Comparison of ENCODE assay signal across 15 cellular contexts in genomic region chr10:27660705-27661104, GRCh38.
DNase-seq lines count a peak whose midpoint lies in the region; ATAC-seq and TF ChIP-seq lines count a peak whose summit lies in the region.
"Had no signal": no experiment of that assay in that cellular context is flagged by ENCODE, and none has a peak within 500 bp of the region (broad histone marks: within the 10 kb centered on the region; RNA-seq: fewer than 3 reads in every experiment).

No MANE protein-coding gene starts in this region.

- TF ChIP-seq CTCF in AG10803 (conservative IDR thresholded peaks at IDR 0.05; ENCODE audit: low read length): no peak

- H3K4me3 ChIP-seq in AG10803 (ENCODE audit: low read length): no peak overlapping the region
- H3K4me3 ChIP-seq: SK-N-MC had no signal

- no peaks in the 10 kb centered on the region for H3K36me3 Mint-ChIP-seq in dendritic cell treated with granulocyte-macrophage colony-stimulating factor and Interleukin-4, amounts not matched to agents 40 ng/mL and 50 ng/mL, for 4 days (ENCODE audit: low read depth)
- H3K36me3 Mint-ChIP-seq: T-cell had no signal

- no peak for ATAC-seq in GM21447 (IDR thresholded peaks at IDR 0.05; ENCODE audit: unreplicated experiment)
- ATAC-seq: T-cell had no signal

- peak; percentile 31 for DNase-seq in AG10803 (ENCODE audit: low read depth)
- DNase-seq in CD1c-positive myeloid dendritic cell (ENCODE audit: extremely low spot score): peak; percentile 35
- peak; percentile 63 for DNase-seq in MV-4-11 (lab: John Stamatoyannopoulos, UW)
- no peak for DNase-seq in NCI-H1694 (lab: John Stamatoyannopoulos, UW)
- no peak for DNase-seq in NCI-H2029 treated with DMSO at 0.1 percent for 48 hours (lab: John Stamatoyannopoulos, UW)
- DNase-seq: DMS 273 treated with DMSO at 0.1 percent for 48 hours, H7, Kasumi-1, NCI-H1092, NCI-H82, T-cell had no signal

- H3K4me1 Mint-ChIP-seq in dendritic cell treated with granulocyte-macrophage colony-stimulating factor and Interleukin-4, amounts not matched to agents 40 ng/mL and 50 ng/mL, for 4 days (ENCODE audit: low read depth): peaks cover 53% of the 10 kb centered on the region
- H3K4me1 Mint-ChIP-seq: B cell had no signal

- peak overlapping the region; percentile 92 for H3K27ac Mint-ChIP-seq in dendritic cell treated with granulocyte-macrophage colony-stimulating factor and Interleukin-4, amounts not matched to agents 40 ng/mL and 50 ng/mL, for 4 days
- H3K27ac Mint-ChIP-seq: B cell, T-cell had no signal

- H3K27me3 Mint-ChIP-seq in dendritic cell treated with granulocyte-macrophage colony-stimulating factor and Interleukin-4, amounts not matched to agents 40 ng/mL and 50 ng/mL, for 4 days: no peaks in the 10 kb centered on the region

- H3K4me3 Mint-ChIP-seq in dendritic cell treated with granulocyte-macrophage colony-stimulating factor and Interleukin-4, amounts not matched to agents 40 ng/mL and 50 ng/mL, for 4 days: peak overlapping the region; percentile 63
- H3K4me3 Mint-ChIP-seq: B cell, T-cell had no signal

- intact Hi-C loops in dendritic cell treated with granulocyte-macrophage colony-stimulating factor and Interleukin-4, amounts not matched to agents 40 ng/mL and 50 ng/mL, for 4 days (cut with micrococcal nuclease): no loop called here

- no peaks in the 10 kb centered on the region for H3K9me3 Mint-ChIP-seq in dendritic cell treated with granulocyte-macrophage colony-stimulating factor and Interleukin-4, amounts not matched to agents 40 ng/mL and 50 ng/mL, for 4 days
- H3K9me3 Mint-ChIP-seq: T-cell had no signal

Comparison
In these comparisons a context has a peak if more than half of its experiments do, and no peak if none do; other contexts are left out.
1. DNase-seq: peak in AG10803 (single experiment), CD1c-positive myeloid dendritic cell (single experiment) and MV-4-11 (single experiment); none in NCI-H1694 (single experiment) and NCI-H2029 treated with DMSO at 0.1 percent for 48 hours (single experiment).